In genomic region chr12:76515271-76515670, GRCh38 we compare ENCODE assay signal across 16 cellular contexts. TPM values are rescaled to one million over a fixed set of nuclear protein-coding genes. Genes with fewer than 3 reads are reported as not detected.
DNase-seq lines count a peak whose midpoint lies in the region; ATAC-seq and TF ChIP-seq lines count a peak whose summit lies in the region.
"Had no signal": no experiment of that assay in that cellular context is flagged by ENCODE, and none has a peak within 500 bp of the region (broad histone marks: within the 10 kb centered on the region; RNA-seq: fewer than 3 reads in every experiment).

No MANE protein-coding gene starts in this region.

- H2AFZ ChIP-seq in trophoblast cell (ENCODE audit: insufficient read depth, low read length, poor library complexity), result no peak overlapping the region

- H3K23ac ChIP-seq in trophoblast cell (ENCODE audit: low read length), result peak overlapping the region; percentile 33

- H3K4me1 ChIP-seq in Caco-2, result no peaks in the 10 kb centered on the region
- H3K4me1 ChIP-seq in trophoblast cell (ENCODE audit: control insufficient read depth in 1 of 2, insufficient read depth in 2 of 2, low read length in 2 of 2), result no peaks in the 10 kb centered on the region
- H3K4me1 ChIP-seq: SJCRH30 had no signal

- no peak overlapping the region for H3K14ac ChIP-seq in trophoblast cell (ENCODE audit: low read length)

- no peak overlapping the region for H2BK5ac ChIP-seq in trophoblast cell (ENCODE audit: low read depth, low read length, poor library complexity)

- no peak overlapping the region for H3K4me2 ChIP-seq in trophoblast cell (ENCODE audit: low read length)

- no peak overlapping the region for H3K18ac ChIP-seq in trophoblast cell (ENCODE audit: low read length)

- H3K27me3 ChIP-seq in Caco-2 (replicated peaks; ENCODE audit: control insufficient read depth, insufficient read depth, low read length) (no peaks in the 10 kb centered on the region), trophoblast cell (ENCODE audit: insufficient read depth, low read length) (no peaks in the 10 kb centered on the region)
- H3K27me3 ChIP-seq: MG63, SJCRH30 had no signal

- no peaks in the 10 kb centered on the region for H3K9me3 ChIP-seq in Caco-2
- peaks cover 2% of the 10 kb centered on the region for H3K9me3 ChIP-seq in trophoblast cell (ENCODE audit: insufficient read depth, low read depth, low read length)

- intact Hi-C loops in Caco-2 (cut with micrococcal nuclease; ENCODE audit: unreplicated experiment), result loop anchor here (1.0 kb wide), 2 partner anchors 44 to 71 kb away; partner anchors contain the start of gene OSBPL8

- H3K27ac Mint-ChIP-seq in Caco-2 (ENCODE audit: unreplicated experiment) (no peak overlapping the region), WTC11 (peak overlapping the region; percentile 24; the same call in 1 of the 2 replicates)
- H3K27ac Mint-ChIP-seq: HFFc6 had no signal

- H3K9me3 Mint-ChIP-seq in Caco-2 (ENCODE audit: unreplicated experiment), result no peaks in the 10 kb centered on the region
- H3K9me3 Mint-ChIP-seq in WTC11, result peaks cover 73% of the 10 kb centered on the region
- H3K9me3 Mint-ChIP-seq: HFFc6 had no signal

- no peaks in the 10 kb centered on the region for H3K36me3 ChIP-seq in Caco-2 (ENCODE audit: control insufficient read depth, insufficient read depth, low read length)
- H3K36me3 ChIP-seq in trophoblast cell (ENCODE audit: control insufficient read depth in 1 of 2, insufficient read depth in 2 of 2, low read length in 2 of 2), result peaks cover 0 to 2% of the 10 kb centered on the region in 2 experiments

- H3K9ac ChIP-seq in trophoblast cell (ENCODE audit: low read length), result peak overlapping the region; percentile 51

- no peaks in the 10 kb centered on the region for H3K79me1 ChIP-seq in trophoblast cell (ENCODE audit: low read length)

- no CpG with 5 or more reads among the region's 4 CpGs for WGBS in trophoblast cell (ENCODE audit: extremely low coverage, insufficient coverage, insufficient read length)

- H3K4me3 ChIP-seq in Caco-2 (ENCODE audit: low read depth, low read length), result no peak overlapping the region
- H3K4me3 ChIP-seq in trophoblast cell (ENCODE audit: low read depth, low read length), result no peak overlapping the region
- H3K4me3 ChIP-seq: MG63, SJCRH30 had no signal

- POLR2A ChIA-PET in Caco-2 (lab: Charles Lee) (no interaction called here), WTC11 (lab: Charles Lee) (no interaction called here)

- H3K79me2 ChIP-seq in trophoblast cell (ENCODE audit: control insufficient read depth, insufficient read depth, low read length, poor library complexity), result no peaks in the 10 kb centered on the region

- H3K36me3 Mint-ChIP-seq in Caco-2 (ENCODE audit: insufficient read depth, unreplicated experiment) (no peaks in the 10 kb centered on the region), WTC11 (peaks cover 69% of the 10 kb centered on the region)

- no peak overlapping the region for H2BK120ac ChIP-seq in trophoblast cell (ENCODE audit: insufficient read depth, low read length, poor library complexity)

- H3K27me3 Mint-ChIP-seq in Caco-2 (ENCODE audit: insufficient read depth, unreplicated experiment), result no peaks in the 10 kb centered on the region
- H3K27me3 Mint-ChIP-seq in WTC11 (ENCODE audit: low read depth), result no peaks in the 10 kb centered on the region

- H2BK12ac ChIP-seq in trophoblast cell (ENCODE audit: low read length), result no peak overlapping the region

- no TSS peak for BruUV-seq in Caco-2 (replicated peaks; lab: Mats Ljungman, UMichigan)

- ATAC-seq in WTC11, result no peak
- peak; percentile 84 for ATAC-seq in left lobe of liver
- ATAC-seq in GM19463 (IDR thresholded peaks at IDR 0.05; ENCODE audit: unreplicated experiment), result no peak

- H4K91ac ChIP-seq in trophoblast cell (ENCODE audit: low read depth, low read length), result no peak overlapping the region

- no peak overlapping the region for H3K27ac ChIP-seq in trophoblast cell (ENCODE audit: low read depth, low read length)
- H3K27ac ChIP-seq: C4-2B, SJCRH30 had no signal

- H3K4ac ChIP-seq in trophoblast cell (ENCODE audit: low read depth, low read length), result no peak overlapping the region

- H2AK5ac ChIP-seq in trophoblast cell (ENCODE audit: low read length), result no peak overlapping the region

- no peak overlapping the region for H4K8ac ChIP-seq in trophoblast cell (ENCODE audit: low read depth, low read length)

- DNase-seq in Caco-2 (peak in 1 of 2 experiments; percentile 30), WTC11 (ENCODE audit: low spot score) (no peak), left lobe of liver (ENCODE audit: low spot score) (no peak), trophoblast cell (no peak), superior temporal gyrus (ENCODE audit: extremely low spot score) (no peak)
- no peak for DNase-seq in activated effector memory CD4-positive, alpha-beta T cell treated with anti-CD3 and anti-CD28 coated beads, Interleukin-2, amount 50 U/mL, for 16 hours
- DNase-seq: H7, HFFc6, Kasumi-1, MG63, NCI-H1417 treated with DMSO at 0.1 percent for 48 hours, NCI-H187, NCI-H2107, SJCRH30 had no signal

- H3K4me1 Mint-ChIP-seq in Caco-2 (ENCODE audit: low read depth, unreplicated experiment), result no peaks in the 10 kb centered on the region
- H3K4me1 Mint-ChIP-seq in WTC11, result peaks cover 19% of the 10 kb centered on the region

- CTCF ChIA-PET in Caco-2 (lab: Charles Lee), result no interaction called here
- CTCF ChIA-PET in WTC11 (lab: Charles Lee), result interaction anchor here (0.9 to 1.7 kb wide), 2 partner anchors 30 to 71 kb away, joined by 3 to 5 read pairs; no protein-coding TSS in a partner anchor

- no peak overlapping the region for H3K4me3 Mint-ChIP-seq in Caco-2 (ENCODE audit: unreplicated experiment)
- no peak overlapping the region for H3K4me3 Mint-ChIP-seq in WTC11
- H3K4me3 Mint-ChIP-seq: HFFc6 had no signal

- TF ChIP-seq CTCF in Caco-2 (IDR thresholded peaks at IDR 0.05; ENCODE audit: insufficient read depth in 1 of 2, low read depth in 1 of 2, low read length in 1 of 2, severe bottlenecking in 1 of 2, unreplicated experiment in 1 of 2) (peak; percentile 28 to 35), WTC11 (IDR thresholded peaks at IDR 0.05) (no peak)

- H4K12ac ChIP-seq in trophoblast cell (ENCODE audit: low read depth, low read length), result no peak overlapping the region

TF ChIP-seq in WTC11, 78 proteins besides CTCF, POLR2A, EP300 and RAD21:
- no peak for TF ChIP-seq MYBL2 (CRISPR knock-in tag; IDR thresholded peaks at IDR 0.05)
- TF ChIP-seq SP1 (CRISPR knock-in tag; conservative IDR thresholded peaks at IDR 0.05), result no peak
- no peak for TF ChIP-seq GTF2I (CRISPR knock-in tag; conservative IDR thresholded peaks at IDR 0.05)
- TF ChIP-seq ATF2 (CRISPR knock-in tag; IDR thresholded peaks at IDR 0.05; ENCODE audit: borderline replicate concordance, low read depth), result no peak
- TF ChIP-seq NFATC4 (CRISPR knock-in tag; IDR thresholded peaks at IDR 0.05), result no peak
- TF ChIP-seq, protein P1, sequence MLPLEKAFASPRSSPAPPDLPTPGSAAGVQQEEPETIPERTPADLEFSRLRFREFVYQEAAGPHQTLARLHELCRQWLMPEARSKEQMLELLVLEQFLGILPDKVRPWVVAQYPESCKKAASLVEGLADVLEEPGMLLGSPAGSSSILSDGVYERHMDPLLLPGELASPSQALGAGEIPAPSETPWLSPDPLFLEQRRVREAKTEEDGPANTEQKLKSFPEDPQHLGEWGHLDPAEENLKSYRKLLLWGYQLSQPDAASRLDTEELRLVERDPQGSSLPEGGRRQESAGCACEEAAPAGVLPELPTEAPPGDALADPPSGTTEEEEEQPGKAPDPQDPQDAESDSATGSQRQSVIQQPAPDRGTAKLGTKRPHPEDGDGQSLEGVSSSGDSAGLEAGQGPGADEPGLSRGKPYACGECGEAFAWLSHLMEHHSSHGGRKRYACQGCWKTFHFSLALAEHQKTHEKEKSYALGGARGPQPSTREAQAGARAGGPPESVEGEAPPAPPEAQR (CRISPR knock-in tag; IDR thresholded peaks at IDR 0.05), result no peak

RNA-seq across cellular contexts. Expression of gene OSBPL8, which starts 44.3 kb away (rescaled TPM):
- total RNA-seq in Caco-2 (2022) (49.3 and 50.0 TPM in 2 replicates), WTC11 (2021) (68.7 to 81.7 TPM (median 72.8 TPM) in 3 replicates), left lobe of liver (23.2 TPM)
- polyA plus RNA-seq in trophoblast cell (2013), result 25.8 and 26.5 TPM in 2 replicates
